ENCODE assay signal across 1 cellular context in genomic region chr10:71347587-71348395, GRCh38.
TF ChIP-seq lines count a peak whose summit lies in the region.

No MANE protein-coding gene starts in this region.

TF ChIP-seq in HepG2, 621 proteins besides CTCF, POLR2A, EP300 and RAD21 (continued from another document and continues in another):
- TF ChIP-seq PBX2 (CRISPR knock-in tag; IDR thresholded peaks at IDR 0.05) (no peak), NCOA2 (CRISPR knock-in tag; IDR thresholded peaks at IDR 0.05) (peak; percentile 81), ZNF180 (CRISPR knock-in tag; IDR thresholded peaks at IDR 0.05; ENCODE audit: borderline replicate concordance, low read depth) (no peak), EED (CRISPR knock-in tag; IDR thresholded peaks at IDR 0.05) (no peak), ZNF616 (CRISPR knock-in tag; IDR thresholded peaks at IDR 0.05; ENCODE audit: low read depth) (no peak), ZNF570 (CRISPR knock-in tag; IDR thresholded peaks at IDR 0.05; ENCODE audit: borderline replicate concordance) (no peak), ZNF326 (CRISPR knock-in tag; IDR thresholded peaks at IDR 0.05; ENCODE audit: borderline replicate concordance) (no peak), ZNF432 (CRISPR knock-in tag; IDR thresholded peaks at IDR 0.05; ENCODE audit: borderline replicate concordance) (no peak), ZFP90 (CRISPR knock-in tag; IDR thresholded peaks at IDR 0.05; ENCODE audit: borderline replicate concordance) (peak; percentile 72; the same call in 1 of the 2 replicates), MTA1 (CRISPR knock-in tag; IDR thresholded peaks at IDR 0.05; ENCODE audit: borderline replicate concordance) (peak; percentile 83; the same call in 1 of the 2 replicates), ZNF225 (CRISPR knock-in tag; IDR thresholded peaks at IDR 0.05) (no peak), SOX13 (IDR thresholded peaks at IDR 0.05) (0 out of 2 replicates have a peak, but pooled peaks have one; percentile 32), SOX13 (CRISPR knock-in tag; conservative IDR thresholded peaks at IDR 0.05 in 1 of 2, IDR thresholded peaks at IDR 0.05 in 1 of 2) (peak in 1 of 2 experiments; percentile 75; a peak in 2 of 4 replicates), TBP (CRISPR knock-in tag; IDR thresholded peaks at IDR 0.05) (no peak), ZNF276 (CRISPR knock-in tag; IDR thresholded peaks at IDR 0.05; ENCODE audit: low read depth) (0 out of 2 replicates have a peak, but pooled peaks have one; percentile 19), ZNF143 (CRISPR knock-in tag; IDR thresholded peaks at IDR 0.05) (peak; percentile 69), TEAD3 (CRISPR knock-in tag; optimal IDR thresholded peaks at IDR 0.05; ENCODE audit: borderline replicate concordance) (peak; percentile 84), RARG (CRISPR knock-in tag; IDR thresholded peaks at IDR 0.05; ENCODE audit: low read depth) (no peak), ZNF687 (CRISPR knock-in tag; IDR thresholded peaks at IDR 0.05) (peak; percentile 98), GLI4 (CRISPR knock-in tag; IDR thresholded peaks at IDR 0.05; ENCODE audit: borderline replicate concordance) (no peak), KLF12 (CRISPR knock-in tag; IDR thresholded peaks at IDR 0.05; ENCODE audit: borderline replicate concordance) (peak; percentile 66; the same call in 1 of the 2 replicates), ZBTB33 (CRISPR knock-in tag; IDR thresholded peaks at IDR 0.05) (peak; percentile 21; the same call in 1 of the 2 replicates), HOXD1 (CRISPR knock-in tag; IDR thresholded peaks at IDR 0.05) (0 out of 2 replicates have a peak, but pooled peaks have one; percentile 75), JUN (CRISPR knock-in tag; IDR thresholded peaks at IDR 0.05) (no peak), ZNF367 (CRISPR knock-in tag; IDR thresholded peaks at IDR 0.05; ENCODE audit: borderline replicate concordance) (no peak), ZXDC (CRISPR knock-in tag; IDR thresholded peaks at IDR 0.05) (no peak), MTERF4 (CRISPR knock-in tag; IDR thresholded peaks at IDR 0.05) (no peak), ZNF569 (CRISPR knock-in tag; IDR thresholded peaks at IDR 0.05; ENCODE audit: borderline replicate concordance) (no peak), ZNF512 (CRISPR knock-in tag; IDR thresholded peaks at IDR 0.05) (no peak)
- TF ChIP-seq, protein P1, sequence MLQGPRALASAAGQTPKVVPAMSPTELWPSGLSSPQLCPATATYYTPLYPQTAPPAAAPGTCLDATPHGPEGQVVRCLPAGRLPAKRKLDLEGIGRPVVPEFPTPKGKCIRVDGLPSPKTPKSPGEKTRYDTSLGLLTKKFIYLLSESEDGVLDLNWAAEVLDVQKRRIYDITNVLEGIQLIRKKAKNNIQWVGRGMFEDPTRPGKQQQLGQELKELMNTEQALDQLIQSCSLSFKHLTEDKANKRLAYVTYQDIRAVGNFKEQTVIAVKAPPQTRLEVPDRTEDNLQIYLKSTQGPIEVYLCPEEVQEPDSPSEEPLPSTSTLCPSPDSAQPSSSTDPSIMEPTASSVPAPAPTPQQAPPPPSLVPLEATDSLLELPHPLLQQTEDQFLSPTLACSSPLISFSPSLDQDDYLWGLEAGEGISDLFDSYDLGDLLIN (CRISPR knock-in tag; IDR thresholded peaks at IDR 0.05; ENCODE audit: borderline replicate concordance) = 0 out of 2 replicates have a peak, but pooled peaks have one; percentile 75
- TF ChIP-seq, protein P2, sequence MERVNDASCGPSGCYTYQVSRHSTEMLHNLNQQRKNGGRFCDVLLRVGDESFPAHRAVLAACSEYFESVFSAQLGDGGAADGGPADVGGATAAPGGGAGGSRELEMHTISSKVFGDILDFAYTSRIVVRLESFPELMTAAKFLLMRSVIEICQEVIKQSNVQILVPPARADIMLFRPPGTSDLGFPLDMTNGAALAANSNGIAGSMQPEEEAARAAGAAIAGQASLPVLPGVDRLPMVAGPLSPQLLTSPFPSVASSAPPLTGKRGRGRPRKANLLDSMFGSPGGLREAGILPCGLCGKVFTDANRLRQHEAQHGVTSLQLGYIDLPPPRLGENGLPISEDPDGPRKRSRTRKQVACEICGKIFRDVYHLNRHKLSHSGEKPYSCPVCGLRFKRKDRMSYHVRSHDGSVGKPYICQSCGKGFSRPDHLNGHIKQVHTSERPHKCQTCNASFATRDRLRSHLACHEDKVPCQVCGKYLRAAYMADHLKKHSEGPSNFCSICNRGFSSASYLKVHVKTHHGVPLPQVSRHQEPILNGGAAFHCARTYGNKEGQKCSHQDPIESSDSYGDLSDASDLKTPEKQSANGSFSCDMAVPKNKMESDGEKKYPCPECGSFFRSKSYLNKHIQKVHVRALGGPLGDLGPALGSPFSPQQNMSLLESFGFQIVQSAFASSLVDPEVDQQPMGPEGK (CRISPR knock-in tag; IDR thresholded peaks at IDR 0.05) = peak; percentile 94
- TF ChIP-seq, protein P3, sequence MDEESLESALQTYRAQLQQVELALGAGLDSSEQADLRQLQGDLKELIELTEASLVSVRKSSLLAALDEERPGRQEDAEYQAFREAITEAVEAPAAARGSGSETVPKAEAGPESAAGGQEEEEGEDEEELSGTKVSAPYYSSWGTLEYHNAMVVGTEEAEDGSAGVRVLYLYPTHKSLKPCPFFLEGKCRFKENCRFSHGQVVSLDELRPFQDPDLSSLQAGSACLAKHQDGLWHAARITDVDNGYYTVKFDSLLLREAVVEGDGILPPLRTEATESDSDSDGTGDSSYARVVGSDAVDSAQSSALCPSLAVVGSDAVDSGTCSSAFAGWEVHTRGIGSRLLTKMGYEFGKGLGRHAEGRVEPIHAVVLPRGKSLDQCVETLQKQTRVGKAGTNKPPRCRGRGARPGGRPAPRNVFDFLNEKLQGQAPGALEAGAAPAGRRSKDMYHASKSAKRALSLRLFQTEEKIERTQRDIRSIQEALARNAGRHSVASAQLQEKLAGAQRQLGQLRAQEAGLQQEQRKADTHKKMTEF (CRISPR knock-in tag; IDR thresholded peaks at IDR 0.05) = peak; percentile 89
